ENCODE assay signal across 19 cellular contexts in genomic region chr9:89411759-89412158, GRCh38.
A peak's percentile ranks its signal among the peaks of the same experiment; 100 is the strongest.
DNase-seq lines count a peak whose midpoint lies in the region; ATAC-seq and TF ChIP-seq lines count a peak whose summit lies in the region.
"Had no signal": no experiment of that assay in that cellular context is flagged by ENCODE, and none has a peak within 500 bp of the region (broad histone marks: within the 10 kb centered on the region; RNA-seq: fewer than 3 reads in every experiment).

No MANE protein-coding gene starts in this region.

- TF ChIP-seq CTCF in neural crest cell (conservative IDR thresholded peaks at IDR 0.05): no peak

- H3K27ac Mint-ChIP-seq in T-helper 1 cell treated with Interleukin-12 subunit alpha and Interleukin-12 subunit beta and Interleukin-4 antibody, amounts not matched to agents 30 μg/mL and 1 μg/mL, for 36 hours: peak overlapping the region; percentile 96
- H3K27ac Mint-ChIP-seq in neural crest cell (ENCODE audit: unreplicated experiment): peak overlapping the region; percentile 9

- peaks cover 5% of the 10 kb centered on the region for H3K9me3 Mint-ChIP-seq in T-helper 1 cell treated with Interleukin-12 subunit alpha and Interleukin-12 subunit beta and Interleukin-4 antibody, amounts not matched to agents 30 μg/mL and 1 μg/mL, for 36 hours
- peaks cover 4% of the 10 kb centered on the region for H3K9me3 Mint-ChIP-seq in neural crest cell

- no peak for DNase-seq in T-helper 1 cell
- DNase-seq in caudate nucleus (lab: John Stamatoyannopoulos, UW): no peak
- DNase-seq in neural crest cell (ENCODE audit: low read depth, low spot score): no peak
- DNase-seq in T1000 (lab: John Stamatoyannopoulos, UW): no peak
- DNase-seq: adrenal gland; central memory CD4-positive, alpha-beta T cell; kidney glomerular epithelial cell; mucosa of descending colon; pancreas; SK-N-SH; small intestine had no signal

- H3K4me3 Mint-ChIP-seq in T-helper 1 cell treated with Interleukin-12 subunit alpha and Interleukin-12 subunit beta and Interleukin-4 antibody, amounts not matched to agents 30 μg/mL and 1 μg/mL, for 36 hours: peak overlapping the region; percentile 29
- no peak overlapping the region for H3K4me3 Mint-ChIP-seq in neural crest cell
- H3K4me3 Mint-ChIP-seq: stimulated activated memory B cell treated with anti-CD40 and anti-IgM and Interleukin-4, amounts not matched to agents 10 μg/mL and 1 μg/mL and 100 μg/mL, for 72 hours had no signal

- H3K4me1 Mint-ChIP-seq in T-helper 1 cell treated with Interleukin-12 subunit alpha and Interleukin-12 subunit beta and Interleukin-4 antibody, amounts not matched to agents 30 μg/mL and 1 μg/mL, for 36 hours (ENCODE audit: low read depth): peaks cover 88% of the 10 kb centered on the region
- peaks cover 22% of the 10 kb centered on the region for H3K4me1 Mint-ChIP-seq in neural crest cell

- no peak for ATAC-seq in GM18858 (IDR thresholded peaks at IDR 0.05; ENCODE audit: unreplicated experiment)
- no peak for ATAC-seq in GM18870 (IDR thresholded peaks at IDR 0.05; ENCODE audit: unreplicated experiment)
- ATAC-seq: mucosa of descending colon; Panc1; stimulated activated memory B cell treated with anti-CD40 and anti-IgM and Interleukin-4, amounts not matched to agents 10 μg/mL and 1 μg/mL and 100 μg/mL, for 72 hours had no signal

- peaks cover 72% of the 10 kb centered on the region for H3K36me3 Mint-ChIP-seq in T-helper 1 cell treated with Interleukin-12 subunit alpha and Interleukin-12 subunit beta and Interleukin-4 antibody, amounts not matched to agents 30 μg/mL and 1 μg/mL, for 36 hours (ENCODE audit: low read depth)
- H3K36me3 Mint-ChIP-seq in neural crest cell (ENCODE audit: low read depth): peaks cover 17% of the 10 kb centered on the region

- peak overlapping the region; percentile 72 for H3K27ac ChIP-seq in KOPT-K1 (ENCODE audit: low read depth, low read length, poor library complexity, severe bottlenecking)
- peak overlapping the region; percentile 13 for H3K27ac ChIP-seq in caudate nucleus (ENCODE audit: low read depth, low read length)
- H3K27ac ChIP-seq: 22Rv1, adrenal gland, hepatocyte, pancreas had no signal

- H3K9me3 ChIP-seq in KOPT-K1 (ENCODE audit: insufficient read depth, low read length, poor library complexity, severe bottlenecking): no peaks in the 10 kb centered on the region
- H3K9me3 ChIP-seq: adrenal gland, pancreas, SK-N-SH had no signal

- H3K36me3 ChIP-seq in KOPT-K1 (ENCODE audit: insufficient read depth, low read length): peaks cover 81% of the 10 kb centered on the region
- H3K36me3 ChIP-seq: adrenal gland, pancreas had no signal

- H3K27me3 Mint-ChIP-seq in T-helper 1 cell treated with Interleukin-12 subunit alpha and Interleukin-12 subunit beta and Interleukin-4 antibody, amounts not matched to agents 30 μg/mL and 1 μg/mL, for 36 hours (ENCODE audit: low read depth): no peaks in the 10 kb centered on the region
- peaks cover 92% of the 10 kb centered on the region for H3K27me3 Mint-ChIP-seq in neural crest cell (ENCODE audit: low read depth)
- H3K27me3 Mint-ChIP-seq: stimulated activated memory B cell treated with anti-CD40 and anti-IgM and Interleukin-4, amounts not matched to agents 10 μg/mL and 1 μg/mL and 100 μg/mL, for 72 hours had no signal
